11 cellular contexts compared by ENCODE assay signal in the genomic region with DNA sequence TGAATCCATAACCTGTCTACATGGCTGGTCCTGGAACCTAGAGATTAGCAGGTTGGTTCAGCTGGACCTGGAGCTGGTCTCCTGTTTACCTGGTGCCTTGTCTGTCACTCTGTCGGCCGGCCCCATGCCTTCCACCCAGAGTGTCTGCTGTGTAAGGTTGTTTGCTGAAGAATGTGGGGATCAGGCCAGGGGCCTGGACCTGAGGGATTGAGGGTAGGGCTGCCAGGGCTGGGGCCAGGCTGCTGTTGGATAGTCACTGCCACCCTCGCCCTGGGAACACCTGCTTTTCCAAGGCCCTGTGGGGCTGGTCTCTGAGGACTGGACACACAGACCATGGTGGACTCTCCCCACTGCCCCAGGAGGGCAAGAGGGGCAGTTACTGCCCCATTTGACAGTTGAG. TPM values are rescaled to one million over a fixed set of nuclear protein-coding genes. Genes with fewer than 3 reads are reported as not detected.
DNase-seq lines count a peak whose midpoint lies in the region; ATAC-seq and TF ChIP-seq lines count a peak whose summit lies in the region.
"Had no signal": no experiment of that assay in that cellular context is flagged by ENCODE, and none has a peak within 500 bp of the region (broad histone marks: within the 10 kb centered on the region; RNA-seq: fewer than 3 reads in every experiment).

No MANE protein-coding gene starts in this region.

- H3K9me3 Mint-ChIP-seq in activated T-cell treated with anti-CD3 and anti-CD28 coated beads, Interleukin-2, amount 50 U/mL, for 4 hours = no peaks in the 10 kb centered on the region
- peaks cover 0 to 2% (median 0%) of the 10 kb centered on the region in 5 experiments for H3K9me3 Mint-ChIP-seq in brain
- H3K9me3 Mint-ChIP-seq: IgD-negative memory B cell had no signal

- H3K36me3 Mint-ChIP-seq in activated T-cell treated with anti-CD3 and anti-CD28 coated beads, Interleukin-2, amount 50 U/mL, for 4 hours (ENCODE audit: insufficient read depth) = no peaks in the 10 kb centered on the region
- no peaks in the 10 kb centered on the region for H3K36me3 Mint-ChIP-seq in brain
- H3K36me3 Mint-ChIP-seq: IgD-negative memory B cell had no signal

- H3K4me1 ChIP-seq in lung (ENCODE audit: control insufficient read depth in 2 of 2, insufficient read depth in 2 of 2, low read length in 2 of 2) (peaks cover 0 to 36% of the 10 kb centered on the region in 2 donors), tibial nerve (peaks cover 0 to 82% (median 40%) of the 10 kb centered on the region in 4 donors)

- peak overlapping the region; percentile 71 for H3K4me3 Mint-ChIP-seq in activated T-cell treated with anti-CD3 and anti-CD28 coated beads, Interleukin-2, amount 50 U/mL, for 4 hours
- peak overlapping the region; percentile 83 to 92 (median 87) for H3K4me3 Mint-ChIP-seq in brain

- 45 to 46% methylated on average over 3 of the region's 3 CpGs for WGBS in lung, 2 donors
- 67 to 83% methylated on average over 1 to 3 of the region's 3 CpGs for WGBS in tibial nerve, 2 donors

- H3K4me1 Mint-ChIP-seq in activated T-cell treated with anti-CD3 and anti-CD28 coated beads, Interleukin-2, amount 50 U/mL, for 4 hours (ENCODE audit: low read depth) = peaks cover 10% of the 10 kb centered on the region
- peaks cover 14% of the 10 kb centered on the region for H3K4me1 Mint-ChIP-seq in brain

- ATAC-seq in activated T-cell treated with anti-CD3 and anti-CD28 coated beads, Interleukin-2, amount 50 U/mL, for 4 hours = no peak
- ATAC-seq in lung (ENCODE audit: insufficient read depth, low FRiP score) = no peak
- ATAC-seq in HG02973 (IDR thresholded peaks at IDR 0.05; ENCODE audit: unreplicated experiment) = no peak
- no peak for ATAC-seq in HG03175 (IDR thresholded peaks at IDR 0.05; ENCODE audit: unreplicated experiment)

- TF ChIP-seq CTCF in brain (conservative IDR thresholded peaks at IDR 0.05) = no peak
- no peak for TF ChIP-seq CTCF in lung (IDR thresholded peaks at IDR 0.05; ENCODE audit: control extremely low read depth, extremely low read depth)
- TF ChIP-seq CTCF in tibial nerve (IDR thresholded peaks at IDR 0.05) = no peak

- no peak overlapping the region for H3K27ac Mint-ChIP-seq in brain

- H3K4me3 ChIP-seq in lung = peak overlapping the region; percentile 54
- peak overlapping the region in 1 of 4 donors; percentile 83 for H3K4me3 ChIP-seq in tibial nerve
- H3K4me3 ChIP-seq in MG63 = no peak overlapping the region

- no peak for TF ChIP-seq POLR2A in tibial nerve (IDR thresholded peaks at IDR 0.05)

- H3K27ac ChIP-seq in lung (ENCODE audit: low read depth in 1 of 2, low read length in 1 of 2) (peak overlapping the region; percentile 43 to 65), tibial nerve (peak overlapping the region in 3 of 4 donors; percentile 59 to 100 (median 94))

- H3K27me3 ChIP-seq in lung (ENCODE audit: control insufficient read depth, insufficient read depth) (no peaks in the 10 kb centered on the region), tibial nerve (no peaks in the 10 kb centered on the region), MG63 (no peaks in the 10 kb centered on the region)

- peaks cover 2% of the 10 kb centered on the region for H3K27me3 Mint-ChIP-seq in activated T-cell treated with anti-CD3 and anti-CD28 coated beads, Interleukin-2, amount 50 U/mL, for 4 hours (ENCODE audit: low read depth)
- peaks cover 39% of the 10 kb centered on the region for H3K27me3 Mint-ChIP-seq in brain

- no peak for DNase-seq in activated T-cell treated with anti-CD3 and anti-CD28 coated beads, Interleukin-2, amount 50 U/mL, for 4 hours
- no peak for DNase-seq in activated T-cell treated with anti-CD3 and anti-CD28 coated beads, Interleukin-2, amount 50 U/mL, for 1 hour
- DNase-seq in lung (ENCODE audit: low spot score) (no peak), tibial nerve (ENCODE audit: low spot score in 2 of 2) (no peak), MG63 (no peak)
- DNase-seq: central memory CD4-positive, alpha-beta T cell had no signal

- H3K36me3 ChIP-seq in lung (ENCODE audit: control insufficient read depth in 2 of 2, insufficient read depth in 2 of 2, low read length in 2 of 2) (peaks cover 0 to 13% of the 10 kb centered on the region in 2 donors), tibial nerve (peaks cover 0 to 6% (median 0%) of the 10 kb centered on the region in 3 donors), MG63 (no peaks in the 10 kb centered on the region)

- H3K9me3 ChIP-seq in lung (ENCODE audit: control insufficient read depth in 2 of 2, insufficient read depth in 1 of 2, low read length in 1 of 2) = no peaks in the 10 kb centered on the region
- H3K9me3 ChIP-seq in tibial nerve = no peaks in the 10 kb centered on the region
- no peaks in the 10 kb centered on the region for H3K9me3 ChIP-seq in MG63

- TF ChIP-seq EP300 in tibial nerve (IDR thresholded peaks at IDR 0.05) = no peak

RNA-seq across cellular contexts. Expression of gene NHERF2, which starts 1.4 kb away (rescaled TPM):
- 1 to 10 TPM; 2.0 to 4.4 (median 2.0) TPM for total RNA-seq in activated T-cell treated with anti-CD3 and anti-CD28 coated beads, Interleukin-2, amount 50 U/mL, for 4 hours
- polyA plus RNA-seq in brain (ENCODE audit: insufficient read depth, low read depth, low replicate concordance) = 112 TPM
- total RNA-seq in lung = 100 to 1,000 TPM; 142 to 468 TPM
- polyA plus RNA-seq in lung = 100 to 1,000 TPM; 192 to 297 TPM
- 10 to 100 TPM; 54.7 to 83.1 (median 64.9) TPM for total RNA-seq in tibial nerve
- 15.9 and 19.0 TPM in 2 replicates for total RNA-seq in MG63 (2014; rRNA removed; shearing (Covaris generic); ENCODE audit: low replicate concordance)
- polyA plus RNA-seq: IgD-negative memory B cell had no signal

RNA-seq across cellular contexts. Expression of gene NPW, which starts 8.6 kb away (rescaled TPM):
- total RNA-seq in activated T-cell treated with anti-CD3 and anti-CD28 coated beads, Interleukin-2, amount 50 U/mL, for 4 hours = 10 to 100 TPM in 2 of 3 donors, 1 to 10 TPM in 1; 9.2 to 19.0 (median 13.1) TPM
- 4.3 TPM for polyA plus RNA-seq in brain (ENCODE audit: insufficient read depth, low read depth, low replicate concordance)
- 1 to 10 TPM in 1 of 2 donors, under 1 TPM in 1; 0.71 to 1.3 TPM for total RNA-seq in lung
- polyA plus RNA-seq in lung = under 1 TPM; 0.12 to 0.34 TPM
- total RNA-seq in tibial nerve = 1 to 10 TPM in 2 of 4 donors, not detected in 2; 3.0 to 3.1 TPM
- not detected in 2 replicates for total RNA-seq in MG63 (2014; rRNA removed; shearing (Covaris generic); ENCODE audit: low replicate concordance)
- total RNA-seq: posterior vena cava had no signal
- polyA plus RNA-seq: IgD-negative memory B cell had no signal

RNA-seq across cellular contexts. Expression of gene ZNF598, which starts 18.5 kb away (rescaled TPM):
- total RNA-seq in activated T-cell treated with anti-CD3 and anti-CD28 coated beads, Interleukin-2, amount 50 U/mL, for 4 hours = 100 to 1,000 TPM; 118 to 127 (median 126) TPM
- polyA plus RNA-seq in brain (ENCODE audit: insufficient read depth, low read depth, low replicate concordance) = 32.5 TPM
- 10 to 100 TPM; 13.9 to 49.8 TPM for total RNA-seq in lung
- 10 to 100 TPM; 29.1 to 42.8 TPM for polyA plus RNA-seq in lung
- total RNA-seq in tibial nerve = 10 to 100 TPM; 37.0 to 83.1 (median 49.2) TPM
- 75.0 and 86.5 TPM in 2 replicates for total RNA-seq in MG63 (2014; rRNA removed; shearing (Covaris generic); ENCODE audit: low replicate concordance)

RNA-seq across cellular contexts. Expression of gene NTHL1, which starts 19.5 kb away (rescaled TPM):
- total RNA-seq in activated T-cell treated with anti-CD3 and anti-CD28 coated beads, Interleukin-2, amount 50 U/mL, for 4 hours = 10 to 100 TPM; 30.5 to 43.5 (median 34.8) TPM
- 66.3 TPM for polyA plus RNA-seq in brain (ENCODE audit: insufficient read depth, low read depth, low replicate concordance)
- 10 to 100 TPM; 19.3 to 37.8 TPM for total RNA-seq in lung
- 10 to 100 TPM; 20.4 to 43.5 TPM for polyA plus RNA-seq in lung
- 10 to 100 TPM; 22.8 to 56.7 (median 28.1) TPM for total RNA-seq in tibial nerve
- total RNA-seq in MG63 (2014; rRNA removed; shearing (Covaris generic); ENCODE audit: low replicate concordance) = 57.1 and 74.7 TPM in 2 replicates

RNA-seq across cellular contexts. Expression of gene TSC2, which starts 19.6 kb away (rescaled TPM):
- 10 to 100 TPM; 87.6 to 98.0 (median 94.5) TPM for total RNA-seq in activated T-cell treated with anti-CD3 and anti-CD28 coated beads, Interleukin-2, amount 50 U/mL, for 4 hours
- polyA plus RNA-seq in brain (ENCODE audit: insufficient read depth, low read depth, low replicate concordance) = 72.7 TPM
- total RNA-seq in lung = 100 to 1,000 TPM in 1 of 2 donors, 10 to 100 TPM in 1; 93.4 to 146 TPM
- polyA plus RNA-seq in lung = 10 to 100 TPM; 36.5 to 51.9 TPM
- 100 to 1,000 TPM in 2 of 4 donors, 10 to 100 TPM in 2; 75.4 to 507 (median 111) TPM for total RNA-seq in tibial nerve
- total RNA-seq in MG63 (2014; rRNA removed; shearing (Covaris generic); ENCODE audit: low replicate concordance) = 24.1 and 64.4 TPM in 2 replicates
